Comparison of ENCODE assay signal across 11 cellular contexts in the genomic region with DNA sequence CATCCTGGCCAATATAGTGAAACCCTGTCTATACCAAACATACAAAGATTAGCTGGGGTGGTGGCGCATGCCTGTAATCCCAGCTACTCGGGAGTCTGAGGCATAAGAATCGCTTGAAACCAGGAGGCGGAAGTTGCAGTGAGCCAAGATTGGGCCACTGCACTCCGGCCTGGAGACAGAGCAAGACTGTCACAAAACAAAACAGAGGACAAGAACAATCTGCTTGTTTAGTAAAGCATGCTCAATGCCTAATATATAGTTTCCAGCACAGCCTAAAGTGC. TPM values are rescaled to one million over a fixed set of nuclear protein-coding genes. Genes with fewer than 3 reads are reported as not detected.
DNase-seq lines count a peak whose midpoint lies in the region; ATAC-seq and TF ChIP-seq lines count a peak whose summit lies in the region.
"Had no signal": no experiment of that assay in that cellular context is flagged by ENCODE, and none has a peak within 500 bp of the region (broad histone marks: within the 10 kb centered on the region; RNA-seq: fewer than 3 reads in every experiment).

No MANE protein-coding gene starts in this region.

- H3K9ac ChIP-seq in iPS-15b (ENCODE audit: low read depth, low read length) = peak overlapping the region; percentile 26

- H3K9me3 ChIP-seq in T-helper 17 cell (ENCODE audit: control insufficient read depth, low read length, poor library complexity, severe bottlenecking) (no peaks in the 10 kb centered on the region), iPS-15b (ENCODE audit: control insufficient read depth, insufficient read depth, low read length) (no peaks in the 10 kb centered on the region), stomach (no peaks in the 10 kb centered on the region)
- H3K9me3 ChIP-seq: left ventricle myocardium inferior had no signal

- peak overlapping the region in 3 of 5 donors; percentile 90 to 96 (median 93) for H3K27ac ChIP-seq in stomach

- H3K27ac Mint-ChIP-seq in activated T-cell treated with anti-CD3 and anti-CD28 coated beads, Interleukin-2, amount 50 U/mL, for 72 hours = peak overlapping the region; percentile 100
- peak overlapping the region; percentile 100 for H3K27ac Mint-ChIP-seq in T-helper 17 cell

- TF ChIP-seq EP300 in stomach (IDR thresholded peaks at IDR 0.05) = no peak

- H3K4me1 Mint-ChIP-seq in activated T-cell treated with anti-CD3 and anti-CD28 coated beads, Interleukin-2, amount 50 U/mL, for 72 hours (ENCODE audit: low read depth) = peaks cover 46% of the 10 kb centered on the region
- peaks cover 17% of the 10 kb centered on the region for H3K4me1 Mint-ChIP-seq in T-helper 17 cell

- TF ChIP-seq CTCF in stomach (IDR thresholded peaks at IDR 0.05) = no peak

- H3K4me3 Mint-ChIP-seq in activated T-cell treated with anti-CD3 and anti-CD28 coated beads, Interleukin-2, amount 50 U/mL, for 72 hours = peak overlapping the region; percentile 92 to 99
- peak overlapping the region; percentile 47 for H3K4me3 Mint-ChIP-seq in T-helper 17 cell

- H3K4me1 ChIP-seq in iPS-15b (ENCODE audit: control insufficient read depth, insufficient read depth, low read length) (peaks cover 16% of the 10 kb centered on the region), stomach (peaks cover 20 to 54% (median 46%) of the 10 kb centered on the region in 4 donors)

- peaks cover 1 to 4% of the 10 kb centered on the region in 2 donors for H3K36me3 Mint-ChIP-seq in activated T-cell treated with anti-CD3 and anti-CD28 coated beads, Interleukin-2, amount 50 U/mL, for 72 hours (ENCODE audit: insufficient read depth in 2 of 2)
- peaks cover 5% of the 10 kb centered on the region for H3K36me3 Mint-ChIP-seq in T-helper 17 cell (ENCODE audit: low read depth)

- H3K4me3 ChIP-seq in iPS-15b (ENCODE audit: low read depth, low read length) = peak overlapping the region; percentile 1
- H3K4me3 ChIP-seq in stomach = no peak overlapping the region

- intact Hi-C loops in stomach (cut with DNase I; ENCODE audit: low total_unique reads) = no loop called here

- 91 to 96% (median 93%) methylated on average over 5 of the region's 5 CpGs for WGBS in stomach, 5 donors

- TF ChIP-seq POLR2A in stomach (IDR thresholded peaks at IDR 0.05) = no peak

- no peaks in the 10 kb centered on the region for H3K27me3 Mint-ChIP-seq in activated T-cell treated with anti-CD3 and anti-CD28 coated beads, Interleukin-2, amount 50 U/mL, for 72 hours (ENCODE audit: low read depth)
- no peaks in the 10 kb centered on the region for H3K27me3 Mint-ChIP-seq in T-helper 17 cell

- no peaks in the 10 kb centered on the region for H3K9me3 Mint-ChIP-seq in activated T-cell treated with anti-CD3 and anti-CD28 coated beads, Interleukin-2, amount 50 U/mL, for 72 hours

- DNase-seq in activated T-cell treated with anti-CD3 and anti-CD28 coated beads, Interleukin-2, amount 50 U/mL, for 72 hours = no peak
- DNase-seq in activated T-cell treated with anti-CD3 and anti-CD28 coated beads for 4 hours (no peak), T-helper 17 cell (no peak), stomach (no peak), G401 (ENCODE audit: low spot score) (no peak), middle frontal gyrus (ENCODE audit: extremely low spot score, low spot score) (no peak)
- DNase-seq: DMS79 treated with DMSO at 0.1 percent for 48 hours, left ventricle myocardium inferior, NCI-H2081 treated with DMSO at 0.1 percent for 48 hours had no signal

- H3K36me3 ChIP-seq in iPS-15b (ENCODE audit: control insufficient read depth, insufficient read depth, low read length) = peaks cover 6% of the 10 kb centered on the region
- peaks cover 7 to 36% (median 27%) of the 10 kb centered on the region in 4 donors for H3K36me3 ChIP-seq in stomach

- ATAC-seq in activated T-cell treated with anti-CD3 and anti-CD28 coated beads, Interleukin-2, amount 50 U/mL, for 72 hours (replicated peaks in 1 of 2) = no peak
- ATAC-seq in T-helper 17 cell (no peak), HG03108 (IDR thresholded peaks at IDR 0.05; ENCODE audit: unreplicated experiment) (no peak)

- in situ Hi-C loops in G401 (cut with HindIII; ENCODE audit: low sequenced_read_pairs) = no loop called here

- H3K27me3 ChIP-seq in iPS-15b (ENCODE audit: control insufficient read depth, insufficient read depth, low read length) (no peaks in the 10 kb centered on the region), stomach (no peaks in the 10 kb centered on the region)

RNA-seq across cellular contexts. Expression of gene SEC24C, which starts 1.8 kb away (rescaled TPM):
- total RNA-seq in activated T-cell treated with anti-CD3 and anti-CD28 coated beads, Interleukin-2, amount 50 U/mL, for 72 hours = 100 to 1,000 TPM; 105 to 119 TPM
- total RNA-seq in T-helper 17 cell (10 to 100 TPM; 85.0 to 85.5 TPM), stomach (10 to 100 TPM; 40.6 to 58.8 (median 50.7) TPM)
- polyA plus RNA-seq in stomach = 10 to 100 TPM; 23.5 to 25.2 (median 25.1) TPM
- 49.0 and 54.4 TPM in 2 replicates for total RNA-seq in G401 (2014; rRNA removed; shearing (Covaris generic))

RNA-seq across cellular contexts. Expression of gene CHCHD1, which starts 39.5 kb away (rescaled TPM):
- 10 to 100 TPM; 22.5 to 23.5 TPM for total RNA-seq in activated T-cell treated with anti-CD3 and anti-CD28 coated beads, Interleukin-2, amount 50 U/mL, for 72 hours
- 1 to 10 TPM; 6.6 to 7.6 TPM for total RNA-seq in T-helper 17 cell
- 10 to 100 TPM in 3 of 5 donors, 1 to 10 TPM in 2; 1.3 to 51.0 (median 11.2) TPM for total RNA-seq in stomach
- 10 to 100 TPM; 60.2 to 81.6 (median 69.9) TPM for polyA plus RNA-seq in stomach
- 65.5 and 76.8 TPM in 2 replicates for total RNA-seq in G401 (2014; rRNA removed; shearing (Covaris generic))

RNA-seq across cellular contexts. Expression of gene ZSWIM8, which starts 43.0 kb away (rescaled TPM):
- total RNA-seq in activated T-cell treated with anti-CD3 and anti-CD28 coated beads, Interleukin-2, amount 50 U/mL, for 72 hours = 10 to 100 TPM; 72.0 to 81.3 TPM
- 10 to 100 TPM; 71.7 to 74.7 TPM for total RNA-seq in T-helper 17 cell
- total RNA-seq in stomach = 100 to 1,000 TPM in 3 of 5 donors, 10 to 100 TPM in 2; 43.4 to 325 (median 101) TPM
- 100 to 1,000 TPM in 1 of 3 donors, 10 to 100 TPM in 2; 53.4 to 121 (median 57.7) TPM for polyA plus RNA-seq in stomach
- total RNA-seq in G401 (2014; rRNA removed; shearing (Covaris generic)) = 22.8 and 30.6 TPM in 2 replicates

RNA-seq across cellular contexts. Expression of gene AGAP5, which starts 44.5 kb away (rescaled TPM):
- total RNA-seq in activated T-cell treated with anti-CD3 and anti-CD28 coated beads, Interleukin-2, amount 50 U/mL, for 72 hours = 10 to 100 TPM in 1 of 2 donors, 1 to 10 TPM in 1; 9.8 to 11.5 TPM
- total RNA-seq in T-helper 17 cell = 1 to 10 TPM; 7.7 to 8.2 TPM
- 10 to 100 TPM in 1 of 5 donors, 1 to 10 TPM in 4; 4.1 to 20.1 (median 8.7) TPM for total RNA-seq in stomach
- 1 to 10 TPM; 1.8 to 4.7 (median 2.0) TPM for polyA plus RNA-seq in stomach
- total RNA-seq in G401 (2014; rRNA removed; shearing (Covaris generic)) = 0.55 and 1.5 TPM in 2 replicates
